In the genomic region with DNA sequence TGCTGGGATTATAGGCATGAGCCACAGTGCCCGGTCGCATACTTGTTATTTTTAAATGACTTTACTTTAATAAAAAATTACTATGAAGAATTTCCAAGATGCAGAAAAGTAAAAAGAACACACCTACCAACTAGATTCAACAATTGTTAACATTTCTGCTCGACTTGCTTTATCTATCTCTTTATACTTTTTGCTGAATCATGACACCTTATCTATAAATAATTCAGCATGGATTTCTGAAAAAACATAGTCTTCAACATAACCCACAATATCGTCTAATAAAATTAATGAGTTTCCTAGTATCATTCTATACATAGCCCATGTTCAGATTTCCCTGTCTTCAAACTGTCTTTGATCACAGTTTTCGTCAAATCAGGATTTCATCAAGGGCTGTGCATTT, we compare ENCODE assay signal across 31 cellular contexts. TPM values are rescaled to one million over a fixed set of nuclear protein-coding genes. Genes with fewer than 3 reads are reported as not detected.
"Had no signal": no experiment of that assay in that cellular context is flagged by ENCODE, and none has a peak within 500 bp of the region (broad histone marks: within the 10 kb centered on the region; RNA-seq: fewer than 3 reads in every experiment).

No MANE protein-coding gene starts in this region.

- H3K4me1 ChIP-seq: SJSA1 had no signal

- H3K36me3 ChIP-seq: brain microvascular endothelial cell, SJSA1 had no signal

- DNase-seq: activated B cell treated with CpG ODN at 0.5 μM for 24 hours; activated CD4-positive, alpha-beta memory T cell treated with anti-CD3 and anti-CD28 coated beads for 36 hours; activated CD4-positive, alpha-beta T cell treated with anti-CD3 and anti-CD28 coated beads for 4 hours; activated CD4-positive, alpha-beta T cell treated with anti-CD3 and anti-CD28 coated beads, Interleukin-2, amount 50 U/mL, for 1 hour; activated CD4-positive, CD25-positive, alpha-beta regulatory T cell treated with anti-CD3 and anti-CD28 coated beads, Interleukin-2, amount 50 U/mL, for 72 hours; activated CD8-positive, alpha-beta memory T cell treated with anti-CD3 and anti-CD28 coated beads, Interleukin-2, amount 50 U/mL, for 4 hours; activated effector memory CD4-positive, alpha-beta T cell treated with Interleukin-2 at 50 U/mL for 16 hours; activated naive CD4-positive, alpha-beta T cell treated with anti-CD3 and anti-CD28 coated beads, Interleukin-2, amount 10 ng/mL, durations not matched to agents 7 days and 5 days; activated naive CD8-positive, alpha-beta T cell treated with anti-CD3 and anti-CD28 coated beads, Interleukin-2, amount 50 U/mL, for 24 hours; activated T-cell treated with anti-CD3 and anti-CD28 coated beads for 4 hours; activated T-cell treated with anti-CD3 and anti-CD28 coated beads, Interleukin-2, amount 50 U/mL, for 4 hours; aorta; brain microvascular endothelial cell; central memory CD4-positive, alpha-beta T cell; Kasumi-1; KG1; NCI-H1105; NCI-H1417 treated with DMSO at 0.1 percent for 48 hours; NCI-H1930; NCI-H2081 treated with DMSO at 0.1 percent for 48 hours; NCI-H226; NCI-H524 treated with DMSO at 0.1 percent for 48 hours; SHP77 treated with DMSO at 0.1 percent for 48 hours; SK-N-SH; T-helper 1 cell; T-helper 2 cell; T-helper 9 cell had no signal

- H3K4me3 ChIP-seq: SJSA1 had no signal

- ATAC-seq: activated naive CD8-positive, alpha-beta T cell treated with anti-CD3 and anti-CD28 coated beads, Interleukin-2, amount 50 U/mL, for 24 hours; activated T-cell treated with anti-CD3 and anti-CD28 coated beads, Interleukin-2, amount 50 U/mL, for 4 hours; Panc1 had no signal

- H3K9me3 ChIP-seq: SJSA1, SK-N-SH had no signal

- H3K27ac ChIP-seq: brain microvascular endothelial cell, SJSA1, VCaP had no signal

- H3K4me2 ChIP-seq: SK-N-SH had no signal

RNA-seq across cellular contexts. Expression of gene HMCN2, which starts 25.9 kb away (rescaled TPM):
- total RNA-seq: activated B cell treated with CpG ODN at 0.5 μM for 24 hours; activated CD4-positive, alpha-beta memory T cell treated with anti-CD3 and anti-CD28 coated beads for 36 hours had no signal
- polyA plus RNA-seq: IgD-negative memory B cell had no signal
